ENCODE assay signal across 22 cellular contexts in genomic region chrX:37716502-37717068, GRCh38.
"Had no signal": no experiment of that assay in that cellular context is flagged by ENCODE, and none has a peak within 500 bp of the region (broad histone marks: within the 10 kb centered on the region; RNA-seq: fewer than 3 reads in every experiment).

No MANE protein-coding gene starts in this region.

- H3K4me3 Mint-ChIP-seq: mesothelial cell of epicardium; naive B cell; natural killer cell; nephron progenitor cell; stimulated activated memory B cell treated with anti-CD40 and anti-IgM and Interleukin-4, amounts not matched to agents 10 μg/mL and 1 μg/mL and 100 μg/mL, for 72 hours; stimulated activated naive CD8-positive, alpha-beta T cell treated with anti-CD3 and anti-CD28 coated beads, Interleukin-15, amount 100 ng/mL, for 72 hours had no signal

- H3K27me3 Mint-ChIP-seq: progenitor cell of endocrine pancreas had no signal

- H3K27ac Mint-ChIP-seq: mesothelial cell of epicardium; natural killer cell; nephron progenitor cell; progenitor cell of endocrine pancreas; stimulated activated memory B cell treated with anti-CD40 and anti-IgM and Interleukin-4, amounts not matched to agents 10 μg/mL and 1 μg/mL and 100 μg/mL, for 72 hours had no signal

- ATAC-seq: natural killer cell; right lobe of liver; stimulated activated memory B cell treated with anti-CD40 and anti-IgM and Interleukin-4, amounts not matched to agents 10 μg/mL and 1 μg/mL and 100 μg/mL, for 72 hours; stimulated activated naive CD8-positive, alpha-beta T cell treated with anti-CD3 and anti-CD28 coated beads, Interleukin-15, amount 100 ng/mL, for 72 hours had no signal

- DNase-seq: islet precursor cell; left ventricle myocardium inferior; mesendoderm; naive B cell; natural killer cell; nephron progenitor cell; ovary; right lobe of liver; stimulated activated CD4-positive, alpha-beta T cell treated with anti-CD3 and anti-CD28 coated beads, Interleukin-1b, Interleukin-23, amount 100 ng/mL, for 48 hours; stimulated activated CD4-positive, alpha-beta T cell treated with anti-CD3 and anti-CD28 coated beads, Interleukin-2, amount 100 ng/mL, for 48 hours; stimulated activated CD4-positive, alpha-beta T cell treated with anti-CD3 and anti-CD28 coated beads, Interleukin-4, amount 100 ng/mL, for 4 hours; stimulated activated CD8-positive, alpha-beta memory T cell treated with anti-CD3 and anti-CD28 coated beads, Interleukin-4, amount 100 ng/mL, for 48 hours; stimulated activated naive CD4-positive, alpha-beta T cell treated with Interleukin-2 at 50 U/mL for 16 hours; stimulated activated naive CD8-positive, alpha-beta T cell treated with anti-CD3 and anti-CD28 coated beads, Interleukin-15, amount 100 ng/mL, for 72 hours; substantia nigra; testis; thyroid gland; transverse colon; upper lobe of left lung had no signal

- H3K36me3 Mint-ChIP-seq: mesothelial cell of epicardium, naive B cell, natural killer cell had no signal

- H3K4me1 Mint-ChIP-seq: mesothelial cell of epicardium; naive B cell; nephron progenitor cell; stimulated activated memory B cell treated with anti-CD40 and anti-IgM and Interleukin-4, amounts not matched to agents 10 μg/mL and 1 μg/mL and 100 μg/mL, for 72 hours had no signal
